9 cellular contexts compared by ENCODE assay signal in genomic region chr2:3242747-3243369, GRCh38.
DNase-seq lines count a peak whose midpoint lies in the region; ATAC-seq lines count a peak whose summit lies in the region.
"Had no signal": no experiment of that assay in that cellular context is flagged by ENCODE, and none has a peak within 500 bp of the region (broad histone marks: within the 10 kb centered on the region; RNA-seq: fewer than 3 reads in every experiment).

No MANE protein-coding gene starts in this region.

- ATAC-seq in HG03457 (IDR thresholded peaks at IDR 0.05; ENCODE audit: unreplicated experiment) (peak; percentile 69), HG03520 (IDR thresholded peaks at IDR 0.05; ENCODE audit: unreplicated experiment) (no peak)

- DNase-seq in activated gamma-delta T cell treated with Interleukin-2 at 50 U/mL for 16 hours, result peak; percentile 40
- DNase-seq in activated gamma-delta T cell (lab: John Stamatoyannopoulos, UW), result no peak
- peak; percentile 15 for DNase-seq in activated T-helper 1 cell treated with Interleukin-2 at 50 U/mL for 16 hours (ENCODE audit: low read depth)
- DNase-seq in stimulated activated naive CD4-positive, alpha-beta T cell treated with Interleukin-2 at 50 U/mL for 16 hours (lab: John Stamatoyannopoulos, UW), result peak; percentile 7
- no peak for DNase-seq in NCI-H1048 (lab: John Stamatoyannopoulos, UW)
- no peak for DNase-seq in NCI-H748 (lab: John Stamatoyannopoulos, UW; ENCODE audit: unreplicated experiment)
- DNase-seq: NCI-H446 treated with DMSO at 0.1 percent for 48 hours had no signal

Comparison
In these comparisons a context has a peak if more than half of its experiments do, and no peak if none do; other contexts are left out.
1. DNase-seq: peak in activated gamma-delta T cell treated with Interleukin-2 at 50 U/mL for 16 hours (single experiment), activated T-helper 1 cell treated with Interleukin-2 at 50 U/mL for 16 hours (single experiment) and stimulated activated naive CD4-positive, alpha-beta T cell treated with Interleukin-2 at 50 U/mL for 16 hours (single experiment); none in activated gamma-delta T cell (single experiment), NCI-H1048 (single experiment) and NCI-H748 (single experiment).